ENCODE assay signal across 8 cellular contexts in the genomic region with DNA sequence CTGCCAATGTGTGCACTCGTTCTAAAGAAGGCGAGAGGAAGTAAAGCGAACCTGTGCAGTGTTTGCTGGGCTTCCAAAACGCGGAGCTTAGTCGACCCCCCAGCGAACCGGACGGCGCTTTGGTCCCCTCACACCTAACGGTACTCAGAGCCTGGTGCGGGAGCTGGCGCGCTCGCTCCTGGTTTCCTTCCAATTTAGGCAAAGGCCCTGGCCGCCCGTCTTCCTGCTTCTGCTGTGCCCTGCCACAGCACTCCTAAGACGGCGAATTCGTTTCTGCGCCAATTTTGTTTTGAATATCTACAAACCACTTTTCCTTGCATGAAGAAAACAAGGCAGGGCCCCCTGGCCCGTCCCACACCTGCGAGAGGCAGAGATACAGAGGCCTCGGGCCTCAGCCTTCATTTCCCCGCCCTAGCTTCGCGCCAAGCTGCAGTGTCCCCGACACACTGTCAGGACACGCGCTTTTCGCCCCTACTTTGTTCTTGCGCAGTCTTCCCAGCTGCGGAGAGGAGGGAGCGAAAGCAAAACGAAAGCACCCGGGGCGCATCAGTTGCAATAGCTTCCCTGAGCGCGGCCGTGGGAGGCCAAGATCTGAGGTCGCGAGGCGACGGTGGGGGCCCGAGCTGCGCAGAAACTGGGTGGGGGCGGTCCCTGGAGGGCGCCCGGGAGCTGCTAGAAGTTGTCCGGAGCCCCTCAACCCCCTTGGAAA.
DNase-seq lines count a peak whose midpoint lies in the region; ATAC-seq and TF ChIP-seq lines count a peak whose summit lies in the region.

No MANE protein-coding gene starts in this region.

- peaks cover 10% of the 10 kb centered on the region for H4K20me1 ChIP-seq in hepatocyte (ENCODE audit: insufficient read depth, poor library complexity, severe bottlenecking)

- TF ChIP-seq CTCF in hepatocyte (IDR thresholded peaks at IDR 0.05; ENCODE audit: poor library complexity) = no peak
- no peak for TF ChIP-seq CTCF in spleen (IDR thresholded peaks at IDR 0.05 in 8 of 11, conservative IDR thresholded peaks at IDR 0.05 in 3 of 11)

- H3K4me3 Mint-ChIP-seq in activated naive CD8-positive, alpha-beta T cell treated with anti-CD3 and anti-CD28 coated beads for 36 hours = peak overlapping the region; percentile 78

- peaks cover 64% of the 10 kb centered on the region for H3K27me3 Mint-ChIP-seq in activated naive CD8-positive, alpha-beta T cell treated with anti-CD3 and anti-CD28 coated beads for 36 hours

- H3K79me2 ChIP-seq in hepatocyte = peaks cover 14% of the 10 kb centered on the region

- H3K27me3 ChIP-seq in hepatocyte (peaks cover 57% of the 10 kb centered on the region), spleen (replicated peaks in 1 of 7) (peaks cover 0 to 53% (median 43%) of the 10 kb centered on the region in 7 donors)

- peak overlapping the region; percentile 85 for H2AFZ ChIP-seq in hepatocyte

- DNase-seq in NOMO-1 (lab: John Stamatoyannopoulos, UW; ENCODE audit: unreplicated experiment in 2 of 2) (peak; percentile 59 to 61), NOMO-1 treated with dmso at 0.1 percent for 144 hours (lab: John Stamatoyannopoulos, UW; ENCODE audit: unreplicated experiment) (no peak), hepatocyte (ENCODE audit: low spot score) (peak; percentile 72), spleen (peak; percentile 91), pons (ENCODE audit: low spot score) (no peak)
- DNase-seq in activated naive CD8-positive, alpha-beta T cell treated with anti-CD3 and anti-CD28 coated beads for 36 hours = peak; percentile 64

- H3K9me3 Mint-ChIP-seq in activated naive CD8-positive, alpha-beta T cell treated with anti-CD3 and anti-CD28 coated beads for 36 hours = peaks cover 2% of the 10 kb centered on the region

- intact Hi-C loops in spleen (cut with DNase I; ENCODE audit: low total_unique reads) = loop anchor here (5.0 kb wide), 1 partner anchor 45 kb away; no protein-coding TSS in a partner anchor

- whole genome bisulfite sequencing in hepatocyte (ENCODE audit: low lambda C conversion rate, missing lambda C conversion rate) = 13% methylated on average over 50 of the region's 50 CpGs
- WGBS in spleen, 5 donors = 19 to 39% (median 27%) methylated on average over 49 to 50 of the region's 50 CpGs

- no peaks in the 10 kb centered on the region for H3K9me2 ChIP-seq in hepatocyte (replicated peaks; ENCODE audit: insufficient read depth)

- H3K4me3 ChIP-seq in hepatocyte (peak overlapping the region; percentile 21), spleen (peak overlapping the region; percentile 8 to 92 (median 84))

- no peak for TF ChIP-seq POLR2A in spleen (IDR thresholded peaks at IDR 0.05)

- H3K27ac Mint-ChIP-seq in activated naive CD8-positive, alpha-beta T cell treated with anti-CD3 and anti-CD28 coated beads for 36 hours = peak overlapping the region; percentile 25

- peaks cover 12% of the 10 kb centered on the region for H3K36me3 Mint-ChIP-seq in activated naive CD8-positive, alpha-beta T cell treated with anti-CD3 and anti-CD28 coated beads for 36 hours

- H3K36me3 ChIP-seq in hepatocyte (replicated peaks; ENCODE audit: insufficient read depth, low read depth) (no peaks in the 10 kb centered on the region), spleen (no peaks in the 10 kb centered on the region)

- H3K4me1 Mint-ChIP-seq in activated naive CD8-positive, alpha-beta T cell treated with anti-CD3 and anti-CD28 coated beads for 36 hours = peaks cover 58% of the 10 kb centered on the region

- H3K27ac ChIP-seq in hepatocyte = peak overlapping the region; percentile 99
- H3K27ac ChIP-seq in spleen = peak overlapping the region; percentile 36 to 100 (median 100)

- ATAC-seq in GM19035 (IDR thresholded peaks at IDR 0.05; ENCODE audit: unreplicated experiment) (no peak), GM19455 (IDR thresholded peaks at IDR 0.05; ENCODE audit: unreplicated experiment) (no peak)

- peak overlapping the region; percentile 99 for H3K4me2 ChIP-seq in hepatocyte

- H3K9me3 ChIP-seq in hepatocyte (ENCODE audit: low read depth) (no peaks in the 10 kb centered on the region), spleen (no peaks in the 10 kb centered on the region)

- H3K4me1 ChIP-seq in hepatocyte (ENCODE audit: insufficient read depth) (peaks cover 54% of the 10 kb centered on the region), spleen (peaks cover 29 to 79% (median 74%) of the 10 kb centered on the region in 6 donors)

Comparison
In these comparisons a context has a peak if more than half of its experiments do, and no peak if none do; other contexts are left out.
1. DNase-seq: peak in NOMO-1 (2 of 2), activated naive CD8-positive, alpha-beta T cell treated with anti-CD3 and anti-CD28 coated beads for 36 hours (single experiment), hepatocyte (single experiment) and spleen (single experiment); none in NOMO-1 treated with dmso at 0.1 percent for 144 hours (single experiment) and pons (single experiment).